Comparison of ENCODE assay signal across 8 cellular contexts in genomic region chr7:47606593-47607046, GRCh38. TPM values are rescaled to one million over a fixed set of nuclear protein-coding genes. Genes with fewer than 3 reads are reported as not detected.
DNase-seq lines count a peak whose midpoint lies in the region; ATAC-seq and TF ChIP-seq lines count a peak whose summit lies in the region.
"Not testable (repeated sequence)": the region's sequence is repeated elsewhere in the genome, so short reads cannot be mapped to it uniquely, and the experiment has no call there.

No MANE protein-coding gene starts in this region.

- CTCF ChIA-PET in PC-9 (lab: Charles Lee): not testable (repeated sequence)

- peaks cover 26% of the 10 kb centered on the region for H3F3A ChIP-seq in GM23248 (ENCODE audit: insufficient read depth)
- peaks cover 55% of the 10 kb centered on the region for H3F3A ChIP-seq in PC-9 (ENCODE audit: insufficient read depth, low read depth)

- peak; percentile 15 for DNase-seq in GM23248
- peak in 1 of 2 experiments; percentile 70 for DNase-seq in PC-9
- DNase-seq in adipocyte (ENCODE audit: low read depth): peak; percentile 52
- peak; percentile 38 for DNase-seq in fibroblast of pulmonary artery (ENCODE audit: low read depth)
- DNase-seq in trophoblast cell: peak; percentile 81 to 93
- not testable (repeated sequence) for DNase-seq in upper lobe of left lung

- intact Hi-C loops in PC-9 (cut with micrococcal nuclease; ENCODE audit: unreplicated experiment): not testable (repeated sequence)

- not testable (repeated sequence) for H3K18ac ChIP-seq in trophoblast cell (ENCODE audit: low read length)

- H3K4ac ChIP-seq in trophoblast cell (ENCODE audit: low read depth, low read length): not testable (repeated sequence)

- H4K91ac ChIP-seq in trophoblast cell (ENCODE audit: low read depth, low read length): peak overlapping the region; percentile 83

- in situ Hi-C loops in GM23248 (cut with MboI): not testable (repeated sequence)

- not testable (repeated sequence) for H3K36me3 ChIP-seq in ACC112 (ENCODE audit: insufficient read depth, low read length); GM23248 (ENCODE audit: low read depth); PC-9 (ENCODE audit: low read depth); adipocyte (ENCODE audit: control insufficient read depth, insufficient read depth, low read length, severe bottlenecking); liver (ENCODE audit: control insufficient read depth in 4 of 4, insufficient read depth in 3 of 4, low read depth in 1 of 4, low read length in 3 of 4); trophoblast cell (ENCODE audit: control insufficient read depth in 1 of 2, insufficient read depth in 2 of 2, low read length in 2 of 2); upper lobe of left lung

- H4K12ac ChIP-seq in trophoblast cell (ENCODE audit: low read depth, low read length): not testable (repeated sequence)

- not testable (repeated sequence) for H3K9me2 ChIP-seq in GM23248 (ENCODE audit: insufficient read depth); PC-9 (ENCODE audit: insufficient read depth)

- not testable (repeated sequence) for H2AK5ac ChIP-seq in trophoblast cell (ENCODE audit: low read length)

- H2BK5ac ChIP-seq in trophoblast cell (ENCODE audit: low read depth, low read length, poor library complexity): not testable (repeated sequence)

- not testable (repeated sequence) for H3K4me2 ChIP-seq in GM23248 (ENCODE audit: unreplicated experiment); PC-9; trophoblast cell (ENCODE audit: low read length)

- POLR2A ChIA-PET in PC-9 (lab: Charles Lee; ENCODE audit: unreplicated experiment): interaction anchor here (0.7 kb wide), 1 partner anchor 160 kb away, joined by 8 read pairs; no protein-coding TSS in a partner anchor

- not testable (repeated sequence) for BruUV-seq in PC-9 (replicated peaks; lab: Mats Ljungman, UMichigan)

- TF ChIP-seq CTCF in PC-9 (conservative IDR thresholded peaks at IDR 0.05); fibroblast of pulmonary artery (IDR thresholded peaks at IDR 0.05; ENCODE audit: low read length, missing control alignments); liver (IDR thresholded peaks at IDR 0.05; ENCODE audit: low read depth, low read length, missing input control); upper lobe of left lung (IDR thresholded peaks at IDR 0.05): not testable (repeated sequence)

- H2BK12ac ChIP-seq in trophoblast cell (ENCODE audit: low read length): not testable (repeated sequence)

- 88 to 93% methylated on average over 9 of the region's 9 CpGs for WGBS in GM23248 (ENCODE audit: low coverage in 1 of 2, low lambda C conversion rate in 2 of 2, missing lambda C conversion rate in 2 of 2), 2 experiments
- 50% methylated on average over 9 of the region's 9 CpGs for WGBS in liver
- no CpG with 5 or more reads among the region's 9 CpGs for WGBS in trophoblast cell (ENCODE audit: extremely low coverage, insufficient coverage, insufficient read length)
- 86 to 89% methylated on average over 9 of the region's 9 CpGs for WGBS in upper lobe of left lung, 2 donors

- ATAC-seq in upper lobe of left lung (ENCODE audit: low FRiP score in 2 of 2): not testable (repeated sequence)

- H3K27me3 ChIP-seq in ACC112 (ENCODE audit: insufficient read depth, low read length); GM23248 (replicated peaks; ENCODE audit: insufficient read depth); PC-9 (ENCODE audit: insufficient read depth, low read depth); adipocyte (replicated peaks; ENCODE audit: control insufficient read depth, insufficient read depth, low read length); liver (ENCODE audit: control insufficient read depth in 4 of 4, insufficient read depth in 4 of 4, low read length in 3 of 4); trophoblast cell (ENCODE audit: insufficient read depth, low read length); upper lobe of left lung: not testable (repeated sequence)

- H3K79me1 ChIP-seq in trophoblast cell (ENCODE audit: low read length): not testable (repeated sequence)

- H3K9me3 ChIP-seq in GM23248 (ENCODE audit: low read depth); PC-9 (ENCODE audit: insufficient read depth, low read depth); adipocyte (ENCODE audit: control insufficient read depth, low read length); liver (ENCODE audit: control insufficient read depth in 4 of 4, low read length in 3 of 4); trophoblast cell (ENCODE audit: insufficient read depth, low read depth, low read length); upper lobe of left lung: not testable (repeated sequence)

- H3K4me1 ChIP-seq in ACC112 (ENCODE audit: control insufficient read depth, insufficient read depth, low read length, unreplicated experiment): peaks cover 44% of the 10 kb centered on the region
- H3K4me1 ChIP-seq in GM23248 (ENCODE audit: insufficient read depth): peaks cover 45% of the 10 kb centered on the region
- peaks cover 75% of the 10 kb centered on the region for H3K4me1 ChIP-seq in PC-9 (replicated peaks; ENCODE audit: insufficient read depth)
- H3K4me1 ChIP-seq in adipocyte (ENCODE audit: control insufficient read depth, insufficient read depth, low read length): peaks cover 56% of the 10 kb centered on the region
- peaks cover 22 to 77% (median 70%) of the 10 kb centered on the region in 4 donors for H3K4me1 ChIP-seq in liver (ENCODE audit: control insufficient read depth in 4 of 4, insufficient read depth in 4 of 4, low read length in 3 of 4)
- peaks cover 4 to 11% of the 10 kb centered on the region in 2 experiments for H3K4me1 ChIP-seq in trophoblast cell (ENCODE audit: control insufficient read depth in 1 of 2, insufficient read depth in 2 of 2, low read length in 2 of 2)
- H3K4me1 ChIP-seq in upper lobe of left lung: peaks cover 23 to 56% (median 41%) of the 10 kb centered on the region in 4 donors

- not testable (repeated sequence) for H3K23ac ChIP-seq in trophoblast cell (ENCODE audit: low read length)

- not testable (repeated sequence) for TF ChIP-seq EP300 in upper lobe of left lung (IDR thresholded peaks at IDR 0.05)

- H2AFZ ChIP-seq in ACC112 (ENCODE audit: low read length, unreplicated experiment); GM23248; PC-9; trophoblast cell (ENCODE audit: insufficient read depth, low read length, poor library complexity): not testable (repeated sequence)

- H3K9ac ChIP-seq in GM23248; liver (ENCODE audit: low read depth in 1 of 2, low read length in 2 of 2); trophoblast cell (ENCODE audit: low read length): not testable (repeated sequence)
- H3K9ac ChIP-seq in adipocyte (ENCODE audit: low read length): peak overlapping the region; percentile 18

- H4K8ac ChIP-seq in trophoblast cell (ENCODE audit: low read depth, low read length): not testable (repeated sequence)

- H3K4me3 ChIP-seq in ACC112 (ENCODE audit: low read depth, low read length); GM23248; PC-9; adipocyte (ENCODE audit: low read length); fibroblast of pulmonary artery (replicated peaks; ENCODE audit: low read depth, low read length); liver (ENCODE audit: low read depth in 1 of 3, low read length in 3 of 3); trophoblast cell (ENCODE audit: low read depth, low read length); upper lobe of left lung: not testable (repeated sequence)

- H3K14ac ChIP-seq in trophoblast cell (ENCODE audit: low read length): not testable (repeated sequence)

- not testable (repeated sequence) for TF ChIP-seq RAD21 in liver (IDR thresholded peaks at IDR 0.05)

- peak overlapping the region; percentile 72 for H2BK120ac ChIP-seq in trophoblast cell (ENCODE audit: insufficient read depth, low read length, poor library complexity)

- H4K20me1 ChIP-seq in GM23248 (ENCODE audit: insufficient read depth); PC-9 (ENCODE audit: insufficient read depth): not testable (repeated sequence)

- H3K79me2 ChIP-seq in ACC112 (ENCODE audit: control insufficient read depth, insufficient read depth, low read length, unreplicated experiment); GM23248 (ENCODE audit: insufficient read depth); PC-9 (ENCODE audit: low read depth); trophoblast cell (ENCODE audit: control insufficient read depth, insufficient read depth, low read length, poor library complexity): not testable (repeated sequence)

- TF ChIP-seq POLR2A in upper lobe of left lung (IDR thresholded peaks at IDR 0.05): not testable (repeated sequence)

- peak overlapping the region; percentile 90 for H3K27ac ChIP-seq in ACC112 (ENCODE audit: low read depth, low read length)
- not testable (repeated sequence) for H3K27ac ChIP-seq in GM23248; trophoblast cell (ENCODE audit: low read depth, low read length)
- peak overlapping the region; percentile 98 for H3K27ac ChIP-seq in PC-9
- H3K27ac ChIP-seq in liver (ENCODE audit: low read depth in 1 of 2, low read length in 2 of 2): peak overlapping the region; percentile 68 to 79
- H3K27ac ChIP-seq in upper lobe of left lung: peak overlapping the region in 3 of 4 donors; percentile 2 to 58 (median 28)

TF ChIP-seq in liver, 16 proteins besides CTCF, POLR2A, EP300 and RAD21:
- TF ChIP-seq SP1 (IDR thresholded peaks at IDR 0.05) (peak; percentile 40), YY1 (IDR thresholded peaks at IDR 0.05) (peak; percentile 12), HNF4A (conservative IDR thresholded peaks at IDR 0.05) (peak; percentile 58 to 59), RXRA (IDR thresholded peaks at IDR 0.05) (peak in 1 of 2 donors; percentile 52)

RNA-seq across cellular contexts. Expression of gene TNS3, which starts 24.7 kb away (rescaled TPM):
- total RNA-seq in GM23248 (2014; rRNA removed; shearing (Covaris generic)): 47.0 and 48.1 TPM in 2 replicates
- polyA plus RNA-seq in GM23248 (2016; fragmentation: Nextera tagmentation; extraction: Ambion mirVana): 17.2 and 18.6 TPM in 2 replicates
- total RNA-seq in PC-9 (2021): 111 and 143 TPM in 2 replicates
- total RNA-seq in liver: 100 to 1,000 TPM in 1 of 2 donors, 10 to 100 TPM in 1; 27.8 to 100 TPM
- 10 to 100 TPM; 16.8 to 31.2 TPM for polyA plus RNA-seq in liver
- 85.9 and 86.5 TPM in 2 replicates for polyA plus RNA-seq in trophoblast cell (2013)
- 100 to 1,000 TPM in 5 of 6 donors, 10 to 100 TPM in 1; 90.6 to 266 (median 143) TPM for total RNA-seq in upper lobe of left lung
